ENCODE assay signal across 11 cellular contexts in genomic region chr2:165594935-165595255, GRCh38.
DNase-seq lines count a peak whose midpoint lies in the region; ATAC-seq and TF ChIP-seq lines count a peak whose summit lies in the region.
"Had no signal": no experiment of that assay in that cellular context is flagged by ENCODE, and none has a peak within 500 bp of the region (broad histone marks: within the 10 kb centered on the region; RNA-seq: fewer than 3 reads in every experiment).

No MANE protein-coding gene starts in this region.

- CTCF ChIA-PET in GM10248 (lab: Yijun Ruan, JAX): no interaction called here
- CTCF ChIA-PET in CD4-positive, alpha-beta T cell (lab: Charles Lee): no interaction called here
- CTCF ChIA-PET in activated naive CD4-positive, alpha-beta T cell treated with anti-CD3 and anti-CD28 coated beads, Interleukin-2, amount 10 ng/mL, durations not matched to agents 7 days and 5 days (lab: Charles Lee): no interaction called here
- CTCF ChIA-PET in activated naive CD4-positive, alpha-beta T cell treated with anti-CD3 and anti-CD28 coated beads for 36 hours (lab: Charles Lee): no interaction called here

- no peak overlapping the region for H2AFZ ChIP-seq in OCI-LY3 (ENCODE audit: low read depth, low read length)

- H3K4me1 Mint-ChIP-seq in CD4-positive, alpha-beta T cell (ENCODE audit: low read depth): no peaks in the 10 kb centered on the region
- no peaks in the 10 kb centered on the region for H3K4me1 Mint-ChIP-seq in activated naive CD4-positive, alpha-beta T cell treated with anti-CD3 and anti-CD28 coated beads, Interleukin-2, amount 10 ng/mL, durations not matched to agents 7 days and 5 days
- H3K4me1 Mint-ChIP-seq in activated naive CD4-positive, alpha-beta T cell treated with anti-CD3 and anti-CD28 coated beads for 36 hours (ENCODE audit: low read depth): no peaks in the 10 kb centered on the region

- no peaks in the 10 kb centered on the region for H4K20me1 ChIP-seq in OCI-LY3 (ENCODE audit: insufficient read depth, low read length)

- H3K9me3 Mint-ChIP-seq in CD4-positive, alpha-beta T cell: no peaks in the 10 kb centered on the region
- no peaks in the 10 kb centered on the region for H3K9me3 Mint-ChIP-seq in activated naive CD4-positive, alpha-beta T cell treated with anti-CD3 and anti-CD28 coated beads, Interleukin-2, amount 10 ng/mL, durations not matched to agents 7 days and 5 days
- no peaks in the 10 kb centered on the region for H3K9me3 Mint-ChIP-seq in activated naive CD4-positive, alpha-beta T cell treated with anti-CD3 and anti-CD28 coated beads for 36 hours

- H3K4me3 Mint-ChIP-seq in CD4-positive, alpha-beta T cell: no peak overlapping the region
- H3K4me3 Mint-ChIP-seq in activated naive CD4-positive, alpha-beta T cell treated with anti-CD3 and anti-CD28 coated beads, Interleukin-2, amount 10 ng/mL, durations not matched to agents 7 days and 5 days: no peak overlapping the region
- H3K4me3 Mint-ChIP-seq in activated naive CD4-positive, alpha-beta T cell treated with anti-CD3 and anti-CD28 coated beads for 36 hours: no peak overlapping the region

- POLR2A ChIA-PET in GM10248 (lab: Yijun Ruan, JAX): no interaction called here
- POLR2A ChIA-PET in CD4-positive, alpha-beta T cell (lab: Charles Lee): no interaction called here

- H3K9me3 ChIP-seq in OCI-LY3 (ENCODE audit: insufficient read depth, low read length): no peaks in the 10 kb centered on the region
- no peaks in the 10 kb centered on the region for H3K9me3 ChIP-seq in CD4-positive, alpha-beta T cell (ENCODE audit: control insufficient read depth, low read length)

- no peak overlapping the region for H3K27ac Mint-ChIP-seq in CD4-positive, alpha-beta T cell
- no peak overlapping the region for H3K27ac Mint-ChIP-seq in activated naive CD4-positive, alpha-beta T cell treated with anti-CD3 and anti-CD28 coated beads, Interleukin-2, amount 10 ng/mL, durations not matched to agents 7 days and 5 days
- no peak overlapping the region for H3K27ac Mint-ChIP-seq in activated naive CD4-positive, alpha-beta T cell treated with anti-CD3 and anti-CD28 coated beads for 36 hours

- peak overlapping the region; percentile 41 for H3K4me3 ChIP-seq in OCI-LY3 (ENCODE audit: low read length)

- H3K79me2 ChIP-seq in OCI-LY3 (ENCODE audit: low read length): no peaks in the 10 kb centered on the region

- H3K27ac ChIP-seq in OCI-LY3 (ENCODE audit: low read length): no peak overlapping the region
- no peak overlapping the region for H3K27ac ChIP-seq in CD4-positive, alpha-beta T cell (ENCODE audit: low read depth, low read length)

- TF ChIP-seq CTCF in GM10248 (IDR thresholded peaks at IDR 0.05; ENCODE audit: control extremely low read depth, extremely low read depth, low read depth, missing control alignments) (no peak), OCI-LY3 (IDR thresholded peaks at IDR 0.05; ENCODE audit: low read depth, low read length) (no peak)
- no peak for TF ChIP-seq CTCF in CD4-positive, alpha-beta T cell (IDR thresholded peaks at IDR 0.05)

- H3K36me3 ChIP-seq in OCI-LY3 (replicated peaks; ENCODE audit: low read depth, low read length): no peaks in the 10 kb centered on the region

- H3K36me3 Mint-ChIP-seq in CD4-positive, alpha-beta T cell (ENCODE audit: low read depth): no peaks in the 10 kb centered on the region
- no peaks in the 10 kb centered on the region for H3K36me3 Mint-ChIP-seq in activated naive CD4-positive, alpha-beta T cell treated with anti-CD3 and anti-CD28 coated beads, Interleukin-2, amount 10 ng/mL, durations not matched to agents 7 days and 5 days
- no peaks in the 10 kb centered on the region for H3K36me3 Mint-ChIP-seq in activated naive CD4-positive, alpha-beta T cell treated with anti-CD3 and anti-CD28 coated beads for 36 hours (ENCODE audit: low read depth)

- peaks cover 10% of the 10 kb centered on the region for H3K4me1 ChIP-seq in OCI-LY3 (ENCODE audit: low read length)

- no peaks in the 10 kb centered on the region for H3K27me3 ChIP-seq in OCI-LY3 (ENCODE audit: low read depth, low read length)
- no peaks in the 10 kb centered on the region for H3K27me3 ChIP-seq in CD4-positive, alpha-beta T cell (ENCODE audit: control insufficient read depth, insufficient read depth, low read length)

- H3K9ac ChIP-seq in OCI-LY3 (ENCODE audit: low read length): no peak overlapping the region

- H3K4me2 ChIP-seq in OCI-LY3 (ENCODE audit: low read length): peak overlapping the region; percentile 53

- intact Hi-C loops in CD4-positive, alpha-beta T cell (cut with DNase I, micrococcal nuclease): no loop called here
- intact Hi-C loops in activated naive CD4-positive, alpha-beta T cell treated with anti-CD3 and anti-CD28 coated beads for 36 hours (cut with micrococcal nuclease): no loop called here

- peak; percentile 74 for ATAC-seq in GM19463 (IDR thresholded peaks at IDR 0.05; ENCODE audit: unreplicated experiment)
- ATAC-seq in HG03045 (IDR thresholded peaks at IDR 0.05; ENCODE audit: unreplicated experiment): peak; percentile 58
- ATAC-seq in CD4-positive, alpha-beta T cell (ENCODE audit: poor library complexity): no peak

- no peaks in the 10 kb centered on the region for H3K27me3 Mint-ChIP-seq in CD4-positive, alpha-beta T cell
- H3K27me3 Mint-ChIP-seq in activated naive CD4-positive, alpha-beta T cell treated with anti-CD3 and anti-CD28 coated beads, Interleukin-2, amount 10 ng/mL, durations not matched to agents 7 days and 5 days: peaks cover 6% of the 10 kb centered on the region
- H3K27me3 Mint-ChIP-seq in activated naive CD4-positive, alpha-beta T cell treated with anti-CD3 and anti-CD28 coated beads for 36 hours (ENCODE audit: low read depth): peaks cover 2% of the 10 kb centered on the region

- DNase-seq in GM10248 (ENCODE audit: extremely low spot score) (peak; percentile 20), NCI-H1048 (lab: John Stamatoyannopoulos, UW) (no peak)
- DNase-seq in CD4-positive, alpha-beta T cell: no peak
- no peak for DNase-seq in activated naive CD4-positive, alpha-beta T cell treated with anti-CD3 and anti-CD28 coated beads, Interleukin-2, amount 10 ng/mL, durations not matched to agents 7 days and 5 days
- no peak for DNase-seq in activated naive CD4-positive, alpha-beta T cell treated with anti-CD3 and anti-CD28 coated beads for 36 hours
- DNase-seq: C1 segment of cervical spinal cord, NCI-H146, SIG-M5 had no signal
